ENCODE assay signal across 2 cellular contexts in the genomic region with DNA sequence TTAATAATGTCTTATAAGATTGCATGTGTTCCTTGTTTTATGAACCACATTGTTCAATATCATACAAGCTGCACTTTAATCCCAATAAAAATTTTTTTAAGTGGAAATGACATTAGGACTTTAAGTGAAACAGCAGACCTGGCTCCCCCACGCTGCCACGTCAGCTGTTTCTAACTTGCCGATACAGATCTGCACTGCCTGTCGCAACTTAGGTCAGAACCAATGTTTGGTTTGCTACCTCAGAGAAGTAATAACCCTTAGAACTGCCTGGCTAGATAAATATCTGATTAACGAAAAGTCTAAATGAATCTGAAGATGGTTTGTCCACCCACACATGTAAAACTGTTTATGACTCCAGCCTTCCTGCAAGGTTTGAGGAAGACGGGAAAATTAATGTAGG.
TF ChIP-seq lines count a peak whose summit lies in the region.

No MANE protein-coding gene starts in this region.

TF ChIP-seq in GM23338, 12 proteins besides CTCF, POLR2A, EP300 and RAD21:
- TF ChIP-seq, protein P1, sequence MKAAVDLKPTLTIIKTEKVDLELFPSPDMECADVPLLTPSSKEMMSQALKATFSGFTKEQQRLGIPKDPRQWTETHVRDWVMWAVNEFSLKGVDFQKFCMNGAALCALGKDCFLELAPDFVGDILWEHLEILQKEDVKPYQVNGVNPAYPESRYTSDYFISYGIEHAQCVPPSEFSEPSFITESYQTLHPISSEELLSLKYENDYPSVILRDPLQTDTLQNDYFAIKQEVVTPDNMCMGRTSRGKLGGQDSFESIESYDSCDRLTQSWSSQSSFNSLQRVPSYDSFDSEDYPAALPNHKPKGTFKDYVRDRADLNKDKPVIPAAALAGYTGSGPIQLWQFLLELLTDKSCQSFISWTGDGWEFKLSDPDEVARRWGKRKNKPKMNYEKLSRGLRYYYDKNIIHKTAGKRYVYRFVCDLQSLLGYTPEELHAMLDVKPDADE (IDR thresholded peaks at IDR 0.05): no peak
- TF ChIP-seq JUNB (IDR thresholded peaks at IDR 0.05; ENCODE audit: unreplicated experiment) (no peak), STAT1 (IDR thresholded peaks at IDR 0.05; ENCODE audit: unreplicated experiment) (no peak), POLR2AphosphoS5 (IDR thresholded peaks at IDR 0.05; ENCODE audit: low read depth) (no peak), ZNF114 (CRISPR knock-in tag; IDR thresholded peaks at IDR 0.05) (no peak), ZNF331 (CRISPR knock-in tag; IDR thresholded peaks at IDR 0.05; ENCODE audit: low read depth) (no peak), CREB1 (CRISPR knock-in tag; IDR thresholded peaks at IDR 0.05; ENCODE audit: low read depth) (no peak), EZH2 (IDR thresholded peaks at IDR 0.05; ENCODE audit: low read depth, unreplicated experiment) (no peak)
- TF ChIP-seq, protein P2, sequence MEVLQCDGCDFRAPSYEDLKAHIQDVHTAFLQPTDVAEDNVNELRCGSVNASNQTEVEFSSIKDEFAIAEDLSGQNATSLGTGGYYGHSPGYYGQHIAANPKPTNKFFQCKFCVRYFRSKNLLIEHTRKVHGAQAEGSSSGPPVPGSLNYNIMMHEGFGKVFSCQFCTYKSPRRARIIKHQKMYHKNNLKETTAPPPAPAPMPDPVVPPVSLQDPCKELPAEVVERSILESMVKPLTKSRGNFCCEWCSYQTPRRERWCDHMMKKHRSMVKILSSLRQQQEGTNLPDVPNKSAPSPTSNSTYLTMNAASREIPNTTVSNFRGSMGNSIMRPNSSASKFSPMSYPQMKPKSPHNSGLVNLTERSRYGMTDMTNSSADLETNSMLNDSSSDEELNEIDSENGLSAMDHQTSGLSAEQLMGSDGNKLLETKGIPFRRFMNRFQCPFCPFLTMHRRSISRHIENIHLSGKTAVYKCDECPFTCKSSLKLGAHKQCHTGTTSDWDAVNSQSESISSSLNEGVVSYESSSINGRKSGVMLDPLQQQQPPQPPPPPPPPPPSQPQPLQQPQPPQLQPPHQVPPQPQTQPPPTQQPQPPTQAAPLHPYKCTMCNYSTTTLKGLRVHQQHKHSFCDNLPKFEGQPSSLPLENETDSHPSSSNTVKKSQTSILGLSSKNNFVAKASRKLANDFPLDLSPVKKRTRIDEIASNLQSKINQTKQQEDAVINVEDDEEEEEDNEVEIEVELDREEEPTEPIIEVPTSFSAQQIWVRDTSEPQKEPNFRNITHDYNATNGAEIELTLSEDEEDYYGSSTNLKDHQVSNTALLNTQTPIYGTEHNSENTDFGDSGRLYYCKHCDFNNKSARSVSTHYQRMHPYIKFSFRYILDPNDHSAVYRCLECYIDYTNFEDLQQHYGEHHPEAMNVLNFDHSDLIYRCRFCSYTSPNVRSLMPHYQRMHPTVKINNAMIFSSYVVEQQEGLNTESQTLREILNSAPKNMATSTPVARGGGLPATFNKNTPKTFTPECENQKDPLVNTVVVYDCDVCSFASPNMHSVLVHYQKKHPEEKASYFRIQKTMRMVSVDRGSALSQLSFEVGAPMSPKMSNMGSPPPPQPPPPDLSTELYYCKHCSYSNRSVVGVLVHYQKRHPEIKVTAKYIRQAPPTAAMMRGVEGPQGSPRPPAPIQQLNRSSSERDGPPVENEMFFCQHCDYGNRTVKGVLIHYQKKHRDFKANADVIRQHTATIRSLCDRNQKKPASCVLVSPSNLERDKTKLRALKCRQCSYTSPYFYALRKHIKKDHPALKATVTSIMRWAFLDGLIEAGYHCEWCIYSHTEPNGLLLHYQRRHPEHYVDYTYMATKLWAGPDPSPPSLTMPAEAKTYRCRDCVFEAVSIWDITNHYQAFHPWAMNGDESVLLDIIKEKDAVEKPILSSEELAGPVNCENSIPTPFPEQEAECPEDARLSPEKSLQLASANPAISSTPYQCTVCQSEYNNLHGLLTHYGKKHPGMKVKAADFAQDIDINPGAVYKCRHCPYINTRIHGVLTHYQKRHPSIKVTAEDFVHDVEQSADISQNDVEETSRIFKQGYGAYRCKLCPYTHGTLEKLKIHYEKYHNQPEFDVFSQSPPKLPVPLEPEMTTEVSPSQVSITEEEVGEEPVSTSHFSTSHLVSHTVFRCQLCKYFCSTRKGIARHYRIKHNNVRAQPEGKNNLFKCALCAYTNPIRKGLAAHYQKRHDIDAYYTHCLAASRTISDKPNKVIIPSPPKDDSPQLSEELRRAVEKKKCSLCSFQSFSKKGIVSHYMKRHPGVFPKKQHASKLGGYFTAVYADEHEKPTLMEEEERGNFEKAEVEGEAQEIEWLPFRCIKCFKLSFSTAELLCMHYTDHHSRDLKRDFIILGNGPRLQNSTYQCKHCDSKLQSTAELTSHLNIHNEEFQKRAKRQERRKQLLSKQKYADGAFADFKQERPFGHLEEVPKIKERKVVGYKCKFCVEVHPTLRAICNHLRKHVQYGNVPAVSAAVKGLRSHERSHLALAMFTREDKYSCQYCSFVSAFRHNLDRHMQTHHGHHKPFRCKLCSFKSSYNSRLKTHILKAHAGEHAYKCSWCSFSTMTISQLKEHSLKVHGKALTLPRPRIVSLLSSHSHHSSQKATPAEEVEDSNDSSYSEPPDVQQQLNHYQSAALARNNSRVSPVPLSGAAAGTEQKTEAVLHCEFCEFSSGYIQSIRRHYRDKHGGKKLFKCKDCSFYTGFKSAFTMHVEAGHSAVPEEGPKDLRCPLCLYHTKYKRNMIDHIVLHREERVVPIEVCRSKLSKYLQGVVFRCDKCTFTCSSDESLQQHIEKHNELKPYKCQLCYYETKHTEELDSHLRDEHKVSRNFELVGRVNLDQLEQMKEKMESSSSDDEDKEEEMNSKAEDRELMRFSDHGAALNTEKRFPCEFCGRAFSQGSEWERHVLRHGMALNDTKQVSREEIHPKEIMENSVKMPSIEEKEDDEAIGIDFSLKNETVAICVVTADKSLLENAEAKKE (CRISPR knock-in tag; IDR thresholded peaks at IDR 0.05): no peak
- TF ChIP-seq, protein P3, sequence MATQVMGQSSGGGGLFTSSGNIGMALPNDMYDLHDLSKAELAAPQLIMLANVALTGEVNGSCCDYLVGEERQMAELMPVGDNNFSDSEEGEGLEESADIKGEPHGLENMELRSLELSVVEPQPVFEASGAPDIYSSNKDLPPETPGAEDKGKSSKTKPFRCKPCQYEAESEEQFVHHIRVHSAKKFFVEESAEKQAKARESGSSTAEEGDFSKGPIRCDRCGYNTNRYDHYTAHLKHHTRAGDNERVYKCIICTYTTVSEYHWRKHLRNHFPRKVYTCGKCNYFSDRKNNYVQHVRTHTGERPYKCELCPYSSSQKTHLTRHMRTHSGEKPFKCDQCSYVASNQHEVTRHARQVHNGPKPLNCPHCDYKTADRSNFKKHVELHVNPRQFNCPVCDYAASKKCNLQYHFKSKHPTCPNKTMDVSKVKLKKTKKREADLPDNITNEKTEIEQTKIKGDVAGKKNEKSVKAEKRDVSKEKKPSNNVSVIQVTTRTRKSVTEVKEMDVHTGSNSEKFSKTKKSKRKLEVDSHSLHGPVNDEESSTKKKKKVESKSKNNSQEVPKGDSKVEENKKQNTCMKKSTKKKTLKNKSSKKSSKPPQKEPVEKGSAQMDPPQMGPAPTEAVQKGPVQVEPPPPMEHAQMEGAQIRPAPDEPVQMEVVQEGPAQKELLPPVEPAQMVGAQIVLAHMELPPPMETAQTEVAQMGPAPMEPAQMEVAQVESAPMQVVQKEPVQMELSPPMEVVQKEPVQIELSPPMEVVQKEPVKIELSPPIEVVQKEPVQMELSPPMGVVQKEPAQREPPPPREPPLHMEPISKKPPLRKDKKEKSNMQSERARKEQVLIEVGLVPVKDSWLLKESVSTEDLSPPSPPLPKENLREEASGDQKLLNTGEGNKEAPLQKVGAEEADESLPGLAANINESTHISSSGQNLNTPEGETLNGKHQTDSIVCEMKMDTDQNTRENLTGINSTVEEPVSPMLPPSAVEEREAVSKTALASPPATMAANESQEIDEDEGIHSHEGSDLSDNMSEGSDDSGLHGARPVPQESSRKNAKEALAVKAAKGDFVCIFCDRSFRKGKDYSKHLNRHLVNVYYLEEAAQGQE (IDR thresholded peaks at IDR 0.05; ENCODE audit: unreplicated experiment): no peak
TF ChIP-seq in GM23338: peak in this region for 0.

TF ChIP-seq in WTC11, 78 proteins besides CTCF, POLR2A, EP300 and RAD21:
- TF ChIP-seq, protein P4, sequence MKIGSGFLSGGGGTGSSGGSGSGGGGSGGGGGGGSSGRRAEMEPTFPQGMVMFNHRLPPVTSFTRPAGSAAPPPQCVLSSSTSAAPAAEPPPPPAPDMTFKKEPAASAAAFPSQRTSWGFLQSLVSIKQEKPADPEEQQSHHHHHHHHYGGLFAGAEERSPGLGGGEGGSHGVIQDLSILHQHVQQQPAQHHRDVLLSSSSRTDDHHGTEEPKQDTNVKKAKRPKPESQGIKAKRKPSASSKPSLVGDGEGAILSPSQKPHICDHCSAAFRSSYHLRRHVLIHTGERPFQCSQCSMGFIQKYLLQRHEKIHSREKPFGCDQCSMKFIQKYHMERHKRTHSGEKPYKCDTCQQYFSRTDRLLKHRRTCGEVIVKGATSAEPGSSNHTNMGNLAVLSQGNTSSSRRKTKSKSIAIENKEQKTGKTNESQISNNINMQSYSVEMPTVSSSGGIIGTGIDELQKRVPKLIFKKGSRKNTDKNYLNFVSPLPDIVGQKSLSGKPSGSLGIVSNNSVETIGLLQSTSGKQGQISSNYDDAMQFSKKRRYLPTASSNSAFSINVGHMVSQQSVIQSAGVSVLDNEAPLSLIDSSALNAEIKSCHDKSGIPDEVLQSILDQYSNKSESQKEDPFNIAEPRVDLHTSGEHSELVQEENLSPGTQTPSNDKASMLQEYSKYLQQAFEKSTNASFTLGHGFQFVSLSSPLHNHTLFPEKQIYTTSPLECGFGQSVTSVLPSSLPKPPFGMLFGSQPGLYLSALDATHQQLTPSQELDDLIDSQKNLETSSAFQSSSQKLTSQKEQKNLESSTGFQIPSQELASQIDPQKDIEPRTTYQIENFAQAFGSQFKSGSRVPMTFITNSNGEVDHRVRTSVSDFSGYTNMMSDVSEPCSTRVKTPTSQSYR (CRISPR knock-in tag; IDR thresholded peaks at IDR 0.05): no peak
- no peak for TF ChIP-seq CBFB (CRISPR knock-in tag; IDR thresholded peaks at IDR 0.05; ENCODE audit: low read depth)
- TF ChIP-seq NR3C1 (CRISPR knock-in tag; conservative IDR thresholded peaks at IDR 0.05; ENCODE audit: low read depth): no peak
- TF ChIP-seq JAZF1 (CRISPR knock-in tag; IDR thresholded peaks at IDR 0.05): no peak
- TF ChIP-seq TEAD1 (CRISPR knock-in tag; IDR thresholded peaks at IDR 0.05): no peak
- TF ChIP-seq, protein P5, sequence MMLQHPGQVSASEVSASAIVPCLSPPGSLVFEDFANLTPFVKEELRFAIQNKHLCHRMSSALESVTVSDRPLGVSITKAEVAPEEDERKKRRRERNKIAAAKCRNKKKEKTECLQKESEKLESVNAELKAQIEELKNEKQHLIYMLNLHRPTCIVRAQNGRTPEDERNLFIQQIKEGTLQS (CRISPR knock-in tag; conservative IDR thresholded peaks at IDR 0.05): no peak
- no peak for TF ChIP-seq SOX15 (CRISPR knock-in tag; IDR thresholded peaks at IDR 0.05)
- no peak for TF ChIP-seq ZNF416 (CRISPR knock-in tag; IDR thresholded peaks at IDR 0.05)
- no peak for TF ChIP-seq JUN (CRISPR knock-in tag; IDR thresholded peaks at IDR 0.05)
- no peak for TF ChIP-seq FOXJ3 (CRISPR knock-in tag; IDR thresholded peaks at IDR 0.05; ENCODE audit: borderline replicate concordance)
